In the genomic region with DNA sequence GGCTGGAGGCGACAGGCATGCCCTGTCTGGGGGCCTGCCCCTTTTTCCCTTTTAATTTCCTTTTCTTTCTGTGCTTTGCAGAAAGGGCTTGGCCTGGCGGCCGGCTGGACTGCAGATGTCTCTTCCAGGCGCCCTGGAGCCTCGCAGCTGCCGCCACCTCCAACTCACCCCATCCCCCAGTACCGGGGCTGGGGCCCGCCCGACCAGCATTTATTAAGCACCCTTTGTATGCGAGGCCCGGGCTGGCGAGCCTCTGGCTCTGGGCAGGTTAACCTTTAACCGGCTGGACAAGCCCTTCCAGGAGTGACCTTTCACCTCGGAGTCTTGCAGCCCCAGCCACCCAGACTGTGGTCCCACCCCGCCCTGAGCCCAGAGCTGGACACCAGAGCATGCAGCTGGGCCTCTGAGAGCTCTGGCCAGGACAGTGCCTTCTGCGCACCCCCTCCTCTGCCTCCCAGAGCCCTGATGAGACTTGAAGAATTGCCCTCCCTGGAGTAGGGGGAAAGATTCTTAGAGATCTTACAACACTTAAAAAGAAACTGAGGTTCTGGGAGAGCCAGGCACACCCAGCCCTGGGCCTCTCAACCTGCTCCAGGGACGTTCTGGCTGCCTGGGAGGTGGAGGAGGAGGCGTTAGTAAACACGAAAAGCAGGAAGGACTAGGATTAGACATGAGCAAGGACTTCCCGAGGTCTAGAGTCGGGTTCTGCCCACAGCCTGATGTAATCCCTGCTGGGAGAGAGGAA, we compare ENCODE assay signal across 6 cellular contexts. TPM values are rescaled to one million over a fixed set of nuclear protein-coding genes. Genes with fewer than 3 reads are reported as not detected.
DNase-seq lines count a peak whose midpoint lies in the region; ATAC-seq and TF ChIP-seq lines count a peak whose summit lies in the region.

No MANE protein-coding gene starts in this region.

- TF ChIP-seq CTCF in Panc1 (IDR thresholded peaks at IDR 0.05) (no peak), transverse colon (IDR thresholded peaks at IDR 0.05) (no peak)

- peak overlapping the region; percentile 85 for H3K27ac ChIP-seq in Panc1 (ENCODE audit: low read length)
- peak overlapping the region; percentile 89 to 95 (median 94) for H3K27ac ChIP-seq in transverse colon

- H3K27me3 ChIP-seq in Panc1 (ENCODE audit: control insufficient read depth, insufficient read depth, low read length) (no peaks in the 10 kb centered on the region), transverse colon (no peaks in the 10 kb centered on the region)

- in situ Hi-C loops in Panc1 (cut with HindIII; ENCODE audit: low pct_unique_long_range_greater_than_20kb, low sequenced_read_pairs), result no loop called here
- in situ Hi-C loops in transverse colon (cut with MboI; ENCODE audit: low pct_ligation_motif_present in 1 of 4, low pct_unique_long_range_greater_than_20kb in 1 of 4, low sequenced_read_pairs in 3 of 4), result no loop called here

- CTCF ChIA-PET in Panc1 (lab: Charles Lee), result no interaction called here

- whole genome bisulfite sequencing in transverse colon (ENCODE audit: low coverage in 1 of 2), 2 donors, result 0 to 17% methylated on average over 6 to 18 of the region's 21 CpGs

- intact Hi-C loops in Panc1 (cut with micrococcal nuclease; ENCODE audit: unreplicated experiment), result no loop called here
- intact Hi-C loops in left ventricle myocardium superior (cut with micrococcal nuclease), result no loop called here
- intact Hi-C loops in transverse colon (cut with DNase I; ENCODE audit: low total_unique reads), result no loop called here

- BruUV-seq in Panc1 (replicated peaks; lab: Mats Ljungman, UMichigan), result no TSS peak

- no peaks in the 10 kb centered on the region for H3K9me3 ChIP-seq in Panc1 (ENCODE audit: control insufficient read depth, insufficient read depth, low read depth, low read length)
- no peaks in the 10 kb centered on the region for H3K9me3 ChIP-seq in transverse colon

- ATAC-seq in Panc1 (peak; percentile 11), left ventricle myocardium superior (peak; percentile 10)

- H3K36me3 ChIP-seq in Panc1 (ENCODE audit: control insufficient read depth, insufficient read depth, low read length), result peaks cover 2% of the 10 kb centered on the region; the same call in 1 of the 2 replicates
- no peaks in the 10 kb centered on the region for H3K36me3 ChIP-seq in transverse colon

- H3K4me3 ChIP-seq in Panc1 (ENCODE audit: low read depth in 2 of 2, low read length in 2 of 2), result peak overlapping the region; percentile 32 to 36
- peak overlapping the region; percentile 56 to 95 (median 72) for H3K4me3 ChIP-seq in transverse colon

- no peak for TF ChIP-seq EP300 in transverse colon (IDR thresholded peaks at IDR 0.05; ENCODE audit: low read depth)

- DNase-seq in EH (ENCODE audit: low read depth), result peak; percentile 46
- DNase-seq in Panc1 (ENCODE audit: low read depth, low spot score), result no peak
- DNase-seq in left ventricle myocardium superior, result peak; percentile 69
- DNase-seq in transverse colon, result peak; percentile 69
- DNase-seq in medulla oblongata (ENCODE audit: extremely low spot score), result no peak
- DNase-seq in effector CD8-positive, alpha-beta T cell (lab: John Stamatoyannopoulos, UW), result no peak

- TF ChIP-seq POLR2A in transverse colon (IDR thresholded peaks at IDR 0.05), result no peak

- POLR2A ChIA-PET in Panc1 (lab: Charles Lee), result no interaction called here

- H3K4me1 ChIP-seq in Panc1 (ENCODE audit: control insufficient read depth, insufficient read depth, low read length) (peaks cover 37% of the 10 kb centered on the region), transverse colon (peaks cover 28 to 54% (median 47%) of the 10 kb centered on the region in 4 donors)

RNA-seq across cellular contexts. Expression of a gene that starts 1.1 kb away (rescaled TPM):
- total RNA-seq in Panc1 (2021; ENCODE audit: unreplicated experiment) (173 TPM), left ventricle myocardium superior (82.4 TPM), transverse colon (100 to 1,000 TPM; 156 to 362 (median 206) TPM)
- polyA plus RNA-seq in Panc1 (2012; ENCODE audit: insufficient read length), result 246 TPM

RNA-seq across cellular contexts. Expression of a gene that starts 17.7 kb away (rescaled TPM):
- total RNA-seq in Panc1 (2021; ENCODE audit: unreplicated experiment) (not detected), left ventricle myocardium superior (9.3 TPM), transverse colon (1 to 10 TPM in 1 of 4 donors, under 1 TPM in 2, not detected in 1; 0.79 to 1.2 (median 0.96) TPM)
- 0.39 TPM for polyA plus RNA-seq in Panc1 (2012; ENCODE audit: insufficient read length)

RNA-seq across cellular contexts. Expression of a gene that starts 20.4 kb away (rescaled TPM):
- total RNA-seq in Panc1 (2021; ENCODE audit: unreplicated experiment) (79.5 TPM), left ventricle myocardium superior (82.0 TPM), transverse colon (100 to 1,000 TPM in 1 of 4 donors, 10 to 100 TPM in 3; 56.2 to 364 (median 80.2) TPM)
- 119 TPM for polyA plus RNA-seq in Panc1 (2012; ENCODE audit: insufficient read length)

RNA-seq across cellular contexts. Expression of a gene that starts 20.8 kb away (rescaled TPM):
- 37.1 TPM for total RNA-seq in Panc1 (2021; ENCODE audit: unreplicated experiment)
- 41.8 TPM for polyA plus RNA-seq in Panc1 (2012; ENCODE audit: insufficient read length)
- total RNA-seq in left ventricle myocardium superior, result 28.0 TPM
- total RNA-seq in transverse colon, result 10 to 100 TPM in 3 of 4 donors, 1 to 10 TPM in 1; 4.8 to 42.6 (median 29.9) TPM

RNA-seq across cellular contexts. Expression of a gene that starts 31.7 kb away (rescaled TPM):
- total RNA-seq in Panc1 (2021; ENCODE audit: unreplicated experiment) (26.2 TPM), left ventricle myocardium superior (27.4 TPM), transverse colon (10 to 100 TPM; 18.3 to 30.7 (median 24.5) TPM)
- polyA plus RNA-seq in Panc1 (2012; ENCODE audit: insufficient read length), result 47.9 TPM

Comparison
In these comparisons a context has a peak if more than half of its experiments do, and no peak if none do; other contexts are left out.
1. DNase-seq: peak in EH (single experiment), left ventricle myocardium superior (single experiment) and transverse colon (single experiment); none in Panc1 (single experiment), medulla oblongata (single experiment) and effector CD8-positive, alpha-beta T cell (single experiment).